Comparison of ENCODE assay signal across 8 cellular contexts in the genomic region with DNA sequence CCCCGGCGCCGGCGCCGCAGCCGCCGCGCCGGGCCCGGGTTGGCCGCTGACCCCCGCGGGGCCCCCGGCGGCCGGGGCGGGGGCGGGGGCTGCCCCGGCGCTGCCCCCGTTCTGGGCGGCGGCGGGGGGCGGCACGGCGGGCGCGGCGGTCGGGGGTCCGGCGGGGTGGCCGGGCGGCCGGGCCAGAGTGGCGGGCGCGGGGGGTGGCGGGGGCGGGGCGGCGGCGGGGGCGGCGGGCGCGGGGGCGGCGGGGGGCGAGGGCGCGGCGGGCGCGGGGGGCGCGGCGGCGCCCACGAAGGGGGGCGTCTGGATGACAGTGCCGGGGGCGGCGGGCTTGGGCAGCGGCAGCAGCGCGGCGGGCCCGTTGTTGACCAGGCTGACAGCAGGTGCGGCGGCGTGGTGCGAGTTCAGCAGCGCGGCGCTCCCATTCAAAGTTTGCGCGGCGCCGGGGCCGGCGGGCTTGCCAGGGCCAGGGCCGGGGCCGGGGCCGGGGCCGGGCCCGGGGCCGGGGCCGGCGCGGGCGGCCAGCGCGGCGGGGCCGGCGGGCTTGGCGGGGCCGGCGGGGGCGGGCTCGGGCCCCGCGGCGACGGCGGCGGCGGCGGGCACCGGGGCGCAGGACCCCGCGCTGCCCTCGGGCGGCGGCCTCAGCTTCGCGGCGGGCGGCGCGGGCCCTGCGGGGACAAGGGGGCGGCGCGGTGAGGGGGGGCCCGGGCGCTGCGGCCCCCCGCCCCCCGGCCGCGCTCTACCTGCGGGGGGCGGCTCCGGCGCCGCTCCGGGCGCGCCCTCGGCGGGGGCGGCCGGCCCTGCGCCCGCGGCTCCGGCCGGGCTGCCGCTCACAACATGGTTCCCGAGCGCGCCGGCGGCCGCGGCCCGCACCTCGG. TPM values are rescaled to one million over a fixed set of nuclear protein-coding genes. Genes with fewer than 3 reads are reported as not detected.
A peak's percentile ranks its signal among the peaks of the same experiment; 100 is the strongest.
DNase-seq lines count a peak whose midpoint lies in the region; ATAC-seq and TF ChIP-seq lines count a peak whose summit lies in the region.

No MANE protein-coding gene starts in this region.

- peak overlapping the region; percentile 39 for H3K4me3 Mint-ChIP-seq in activated T-helper 17 cell treated with anti-CD3 and anti-CD28 coated beads, Interleukin-2, amount 50 U/mL, for 72 hours
- H3K4me3 Mint-ChIP-seq in stimulated activated naive CD8-positive, alpha-beta T cell treated with anti-CD3 and anti-CD28 coated beads, Interleukin-15, amount 100 ng/mL, for 72 hours: peak overlapping the region in 1 of 2 donors; percentile 45

- H3K9me3 Mint-ChIP-seq in activated T-helper 17 cell treated with anti-CD3 and anti-CD28 coated beads, Interleukin-2, amount 50 U/mL, for 72 hours: no peaks in the 10 kb centered on the region
- H3K9me3 Mint-ChIP-seq in stimulated activated naive CD8-positive, alpha-beta T cell treated with anti-CD3 and anti-CD28 coated beads, Interleukin-15, amount 100 ng/mL, for 72 hours: no peaks in the 10 kb centered on the region

- H3K36me3 ChIP-seq in DND-41 (ENCODE audit: insufficient read depth, low read length): peaks cover 38% of the 10 kb centered on the region

- peaks cover 43% of the 10 kb centered on the region for H4K20me1 ChIP-seq in DND-41 (ENCODE audit: insufficient read depth, low read length)

- H2AFZ ChIP-seq in DND-41 (ENCODE audit: low read depth, low read length): peak overlapping the region; percentile 79

- peaks cover 17% of the 10 kb centered on the region for H3K36me3 Mint-ChIP-seq in activated T-helper 17 cell treated with anti-CD3 and anti-CD28 coated beads, Interleukin-2, amount 50 U/mL, for 72 hours (ENCODE audit: low read depth)

- H3K4me1 Mint-ChIP-seq in activated T-helper 17 cell treated with anti-CD3 and anti-CD28 coated beads, Interleukin-2, amount 50 U/mL, for 72 hours: peaks cover 17% of the 10 kb centered on the region
- peaks cover 64% of the 10 kb centered on the region for H3K4me1 Mint-ChIP-seq in stimulated activated naive CD8-positive, alpha-beta T cell treated with anti-CD3 and anti-CD28 coated beads, Interleukin-15, amount 100 ng/mL, for 72 hours

- peak overlapping the region; percentile 78 for H3K27ac ChIP-seq in DND-41 (ENCODE audit: low read length)

- peak overlapping the region; percentile 67 for H3K9ac ChIP-seq in DND-41 (ENCODE audit: low read depth, low read length)

- no peak overlapping the region for H3K27ac Mint-ChIP-seq in activated T-helper 17 cell treated with anti-CD3 and anti-CD28 coated beads, Interleukin-2, amount 50 U/mL, for 72 hours
- H3K27ac Mint-ChIP-seq in stimulated activated naive CD8-positive, alpha-beta T cell treated with anti-CD3 and anti-CD28 coated beads, Interleukin-15, amount 100 ng/mL, for 72 hours: no peak overlapping the region

- no peak for DNase-seq in DND-41
- DNase-seq in stimulated activated naive CD8-positive, alpha-beta T cell treated with anti-CD3 and anti-CD28 coated beads, Interleukin-15, amount 100 ng/mL, for 72 hours: no peak
- no peak for DNase-seq in sciatic nerve (ENCODE audit: low spot score)

- H3K4me2 ChIP-seq in DND-41 (ENCODE audit: insufficient read depth, low read length): peak overlapping the region; percentile 70; the same call in 1 of the 2 replicates

- no peaks in the 10 kb centered on the region for H3K27me3 Mint-ChIP-seq in activated T-helper 17 cell treated with anti-CD3 and anti-CD28 coated beads, Interleukin-2, amount 50 U/mL, for 72 hours
- no peaks in the 10 kb centered on the region for H3K27me3 Mint-ChIP-seq in stimulated activated naive CD8-positive, alpha-beta T cell treated with anti-CD3 and anti-CD28 coated beads, Interleukin-15, amount 100 ng/mL, for 72 hours

- H3K4me1 ChIP-seq in DND-41 (ENCODE audit: insufficient read depth, low read length): peaks cover 50% of the 10 kb centered on the region

- no peak for TF ChIP-seq CTCF in DND-41 (IDR thresholded peaks at IDR 0.05; ENCODE audit: borderline replicate concordance, extremely low read depth, low read length, poor library complexity, severe bottlenecking)

- no peaks in the 10 kb centered on the region for H3K27me3 ChIP-seq in DND-41 (ENCODE audit: insufficient read depth, low read length, poor library complexity)

- intact Hi-C loops in sciatic nerve (cut with DNase I): loop anchor here (10.0 kb wide), 1 partner anchor 60 kb away; the partner anchor contains the start of gene LSM14B

- peaks cover 54% of the 10 kb centered on the region for H3K79me2 ChIP-seq in DND-41 (ENCODE audit: insufficient read depth, low read length)

- ATAC-seq in DND-41 (ENCODE audit: insufficient read depth, low read depth) (peak; percentile 15; the same call in 2 of the 3 replicates), GM19351 (IDR thresholded peaks at IDR 0.05; ENCODE audit: unreplicated experiment) (peak; percentile 14), HG03280 (IDR thresholded peaks at IDR 0.05; ENCODE audit: unreplicated experiment) (peak; percentile 37), sciatic nerve (no peak), GM18870 (IDR thresholded peaks at IDR 0.05; ENCODE audit: unreplicated experiment) (no peak)
- ATAC-seq in activated T-helper 17 cell treated with anti-CD3 and anti-CD28 coated beads, Interleukin-2, amount 50 U/mL, for 72 hours (replicated peaks): peak; percentile 31
- peak; percentile 28 for ATAC-seq in stimulated activated naive CD8-positive, alpha-beta T cell treated with anti-CD3 and anti-CD28 coated beads, Interleukin-15, amount 100 ng/mL, for 72 hours

- H3K4me3 ChIP-seq in DND-41 (ENCODE audit: low read depth in 1 of 2, low read length in 2 of 2) (peak overlapping the region; percentile 43 to 81; a peak in 3 of 4 replicates), iPS-11a (ENCODE audit: low read depth, low read length) (peak overlapping the region; percentile 62)

- no peaks in the 10 kb centered on the region for H3K9me3 ChIP-seq in DND-41 (ENCODE audit: insufficient read depth, low read length, severe bottlenecking)

RNA-seq across cellular contexts. Expression of gene TAF4, which starts 0.7 kb away (rescaled TPM):
- total RNA-seq in activated T-helper 17 cell treated with anti-CD3 and anti-CD28 coated beads, Interleukin-2, amount 50 U/mL, for 72 hours: 10 to 100 TPM; 13.4 to 14.5 TPM
- total RNA-seq in sciatic nerve: 20.1 TPM

RNA-seq across cellular contexts. Expression of gene LSM14B, which starts 57.2 kb away (rescaled TPM):
- 10 to 100 TPM; 25.1 to 29.8 TPM for total RNA-seq in activated T-helper 17 cell treated with anti-CD3 and anti-CD28 coated beads, Interleukin-2, amount 50 U/mL, for 72 hours
- 26.5 TPM for total RNA-seq in sciatic nerve

Comparison
In these comparisons a context has a peak if more than half of its experiments do, and no peak if none do; other contexts are left out.
1. ATAC-seq: peak in DND-41 (single experiment), GM19351 (single experiment), HG03280 (single experiment), activated T-helper 17 cell treated with anti-CD3 and anti-CD28 coated beads, Interleukin-2, amount 50 U/mL, for 72 hours (single experiment) and stimulated activated naive CD8-positive, alpha-beta T cell treated with anti-CD3 and anti-CD28 coated beads, Interleukin-15, amount 100 ng/mL, for 72 hours (single experiment); none in sciatic nerve (single experiment) and GM18870 (single experiment).